Comparison of ENCODE assay signal across 15 cellular contexts in genomic region chr1:3836421-3836820, GRCh38.
"Had no signal": no experiment of that assay in that cellular context is flagged by ENCODE, and none has a peak within 500 bp of the region (broad histone marks: within the 10 kb centered on the region; RNA-seq: fewer than 3 reads in every experiment).

No MANE protein-coding gene starts in this region.

- H3K27ac ChIP-seq: cardiac muscle cell, foreskin keratinocyte, left lung, upper lobe of right lung had no signal

- H3K4me3 ChIP-seq: cardiac muscle cell, left lung, upper lobe of right lung had no signal

- DNase-seq: activated naive CD4-positive, alpha-beta T cell treated with Interleukin-2 at 50 U/mL for 16 hours; activated naive CD8-positive, alpha-beta T cell treated with anti-CD3 and anti-CD28 coated beads for 36 hours; activated T-cell treated with anti-CD3 and anti-CD28 coated beads, Interleukin-2, amount 50 U/mL, for 1 hour; effector CD4-positive, alpha-beta T cell; erythroblast; foreskin keratinocyte; kidney glomerular epithelial cell; left lung; naive thymus-derived CD4-positive, alpha-beta T cell; retina; stimulated activated CD4-positive, alpha-beta T cell treated with anti-CD3 and anti-CD28 coated beads, Interleukin-4, amount 100 ng/mL, for 1 hour; stimulated activated naive CD4-positive, alpha-beta T cell; upper lobe of right lung had no signal

- ATAC-seq: foreskin keratinocyte; left lung; naive thymus-derived CD4-positive, alpha-beta T cell; upper lobe of right lung; WTC11 had no signal

- H3K27me3 ChIP-seq: cardiac muscle cell, foreskin keratinocyte, left lung, upper lobe of right lung had no signal

- H3K4me1 ChIP-seq: foreskin keratinocyte, left lung, upper lobe of right lung had no signal
